ENCODE assay signal across 3 cellular contexts in genomic region chr6:102051720-102052119, GRCh38.
"Had no signal": no experiment of that assay in that cellular context is flagged by ENCODE, and none has a peak within 500 bp of the region (broad histone marks: within the 10 kb centered on the region; RNA-seq: fewer than 3 reads in every experiment).

No MANE protein-coding gene starts in this region.

- DNase-seq: GDM1, GF-D8 had no signal

- H3K4me3 ChIP-seq: GM12878 had no signal
